Comparison of ENCODE assay signal across 12 cellular contexts in the genomic region with DNA sequence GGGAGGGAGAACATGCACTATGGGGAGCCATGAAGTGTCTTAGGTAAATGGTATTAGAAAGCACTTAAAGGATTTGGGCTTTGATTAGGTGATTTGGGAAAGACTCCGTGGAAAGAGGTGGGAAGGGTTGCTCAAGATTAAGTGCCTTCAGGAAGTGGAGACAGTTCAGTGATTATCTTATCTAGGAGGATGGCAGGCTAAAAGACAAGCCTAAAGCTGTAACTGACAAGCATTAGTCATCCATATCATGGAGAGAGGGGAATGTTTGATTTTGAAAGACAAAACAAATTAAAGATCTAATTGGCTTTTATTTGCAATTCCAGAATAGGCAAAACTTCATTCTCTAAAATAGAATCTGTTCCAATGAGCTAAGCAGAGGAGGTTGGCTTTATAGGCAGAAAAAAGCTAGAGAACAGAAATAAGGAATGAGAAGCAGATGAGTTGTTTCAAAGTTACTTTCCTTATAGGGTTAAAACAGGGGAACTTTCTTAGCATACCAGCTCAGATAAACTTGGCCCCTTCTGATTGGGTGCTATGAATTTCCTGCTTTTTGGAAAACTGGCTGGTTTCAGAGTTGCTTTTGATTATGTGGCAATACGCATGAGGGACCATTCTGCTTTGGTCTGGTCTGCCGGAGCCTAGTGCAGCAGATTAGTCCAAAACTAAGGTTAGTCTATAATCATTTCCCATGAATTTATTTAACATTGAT.
DNase-seq lines count a peak whose midpoint lies in the region; ATAC-seq and TF ChIP-seq lines count a peak whose summit lies in the region.
"Had no signal": no experiment of that assay in that cellular context is flagged by ENCODE, and none has a peak within 500 bp of the region (broad histone marks: within the 10 kb centered on the region; RNA-seq: fewer than 3 reads in every experiment).

No MANE protein-coding gene starts in this region.

- peaks cover 3% of the 10 kb centered on the region for H3K36me3 Mint-ChIP-seq in T-helper 1 cell treated with Interleukin-12 subunit alpha and Interleukin-12 subunit beta and Interleukin-4 antibody, amounts not matched to agents 30 μg/mL and 1 μg/mL, for 36 hours (ENCODE audit: low read depth)
- H3K36me3 Mint-ChIP-seq in nephron progenitor cell (ENCODE audit: low read depth), result peaks cover 25% of the 10 kb centered on the region

- no peaks in the 10 kb centered on the region for H3K36me3 ChIP-seq in brain microvascular endothelial cell (replicated peaks)
- H3K36me3 ChIP-seq: upper lobe of left lung had no signal

- no peaks in the 10 kb centered on the region for H3K9me3 Mint-ChIP-seq in T-helper 1 cell treated with Interleukin-12 subunit alpha and Interleukin-12 subunit beta and Interleukin-4 antibody, amounts not matched to agents 30 μg/mL and 1 μg/mL, for 36 hours
- H3K9me3 Mint-ChIP-seq in nephron progenitor cell, result peaks cover 3% of the 10 kb centered on the region

- no peak overlapping the region for H3K4me3 ChIP-seq in brain microvascular endothelial cell (ENCODE audit: low read depth, low read length)
- H3K4me3 ChIP-seq: mucosa of descending colon had no signal

- ATAC-seq in GM19023 (IDR thresholded peaks at IDR 0.05; ENCODE audit: unreplicated experiment), result no peak

- H3K4me1 Mint-ChIP-seq in T-helper 1 cell treated with Interleukin-12 subunit alpha and Interleukin-12 subunit beta and Interleukin-4 antibody, amounts not matched to agents 30 μg/mL and 1 μg/mL, for 36 hours (ENCODE audit: low read depth), result peaks cover 33% of the 10 kb centered on the region
- H3K4me1 Mint-ChIP-seq in nephron progenitor cell, result peaks cover 44% of the 10 kb centered on the region

- peaks cover 4% of the 10 kb centered on the region for H3K27me3 Mint-ChIP-seq in T-helper 1 cell treated with Interleukin-12 subunit alpha and Interleukin-12 subunit beta and Interleukin-4 antibody, amounts not matched to agents 30 μg/mL and 1 μg/mL, for 36 hours (ENCODE audit: low read depth)
- H3K27me3 Mint-ChIP-seq in nephron progenitor cell (ENCODE audit: low read depth, poor library complexity), result no peaks in the 10 kb centered on the region

- H3K27ac Mint-ChIP-seq in T-helper 1 cell treated with Interleukin-12 subunit alpha and Interleukin-12 subunit beta and Interleukin-4 antibody, amounts not matched to agents 30 μg/mL and 1 μg/mL, for 36 hours, result no peak overlapping the region
- H3K27ac Mint-ChIP-seq in nephron progenitor cell, result peak overlapping the region; percentile 29

- TF ChIP-seq CTCF in brain microvascular endothelial cell (IDR thresholded peaks at IDR 0.05; ENCODE audit: low read depth, low read length, missing control alignments) (no peak), nephron progenitor cell (IDR thresholded peaks at IDR 0.05) (no peak)

- in situ Hi-C loops in brain microvascular endothelial cell (cut with HindIII; ENCODE audit: low pct_ligation_motif_present, low sequenced_read_pairs), result no loop called here

- H3K4me3 Mint-ChIP-seq in T-helper 1 cell treated with Interleukin-12 subunit alpha and Interleukin-12 subunit beta and Interleukin-4 antibody, amounts not matched to agents 30 μg/mL and 1 μg/mL, for 36 hours, result peak overlapping the region; percentile 14
- H3K4me3 Mint-ChIP-seq in nephron progenitor cell, result peak overlapping the region; percentile 90

- H3K27me3 ChIP-seq in brain microvascular endothelial cell (replicated peaks), result no peaks in the 10 kb centered on the region
- H3K27me3 ChIP-seq: upper lobe of left lung had no signal

- peak overlapping the region; percentile 8 for H3K27ac ChIP-seq in brain microvascular endothelial cell

- DNase-seq in T-helper 1 cell (no peak), NCI-H226 (peak; percentile 68), brain microvascular endothelial cell (no peak), nephron progenitor cell (no peak)
- DNase-seq in stimulated activated CD4-positive, alpha-beta T cell treated with anti-CD3 and anti-CD28 coated beads, Interleukin-2, amount 100 ng/mL, for 48 hours, result no peak
- no peak for DNase-seq in stimulated activated CD4-positive, alpha-beta T cell treated with anti-CD3 and anti-CD28 coated beads, Interleukin-4, amount 100 ng/mL, for 4 hours
- DNase-seq: 8988T; mucosa of descending colon; stimulated activated CD4-positive, alpha-beta T cell treated with anti-CD3 and anti-CD28 coated beads, Interleukin-4, amount 100 ng/mL, for 1 hour; upper lobe of left lung had no signal
